In genomic region chr17:20072692-20072992, GRCh38 we compare ENCODE assay signal across 13 cellular contexts.
DNase-seq lines count a peak whose midpoint lies in the region; ATAC-seq and TF ChIP-seq lines count a peak whose summit lies in the region.
"Had no signal": no experiment of that assay in that cellular context is flagged by ENCODE, and none has a peak within 500 bp of the region (broad histone marks: within the 10 kb centered on the region; RNA-seq: fewer than 3 reads in every experiment).

No MANE protein-coding gene starts in this region.

- no peaks in the 10 kb centered on the region for H3K9me3 ChIP-seq in CD8-positive, alpha-beta T cell (ENCODE audit: low read length)
- H3K9me3 ChIP-seq in esophagus squamous epithelium = no peaks in the 10 kb centered on the region
- H3K9me3 ChIP-seq: A549, gastrocnemius medialis had no signal

- H3K27ac ChIP-seq in CD8-positive, alpha-beta T cell (ENCODE audit: low read depth, low read length) = no peak overlapping the region
- peak overlapping the region in 3 of 4 donors; percentile 37 to 59 (median 40) for H3K27ac ChIP-seq in esophagus squamous epithelium

- no peaks in the 10 kb centered on the region for H3K27me3 Mint-ChIP-seq in CD8-positive, alpha-beta T cell (ENCODE audit: low read depth)

- no peaks in the 10 kb centered on the region for H3K36me3 ChIP-seq in CD8-positive, alpha-beta T cell (ENCODE audit: insufficient read depth, low read length)
- H3K36me3 ChIP-seq in esophagus squamous epithelium = no peaks in the 10 kb centered on the region
- H3K36me3 ChIP-seq: gastrocnemius medialis had no signal

- ATAC-seq in CD8-positive, alpha-beta T cell = no peak

- TF ChIP-seq CTCF in CD8-positive, alpha-beta T cell (IDR thresholded peaks at IDR 0.05) = no peak
- no peak for TF ChIP-seq CTCF in esophagus squamous epithelium (IDR thresholded peaks at IDR 0.05)

- POLR2A ChIA-PET in CD8-positive, alpha-beta T cell (lab: Charles Lee) = no interaction called here

- H3K4me3 ChIP-seq in CD8-positive, alpha-beta T cell (ENCODE audit: low read depth, low read length) = no peak overlapping the region
- H3K4me3 ChIP-seq in esophagus squamous epithelium = no peak overlapping the region
- H3K4me3 ChIP-seq: A549 had no signal

- 71 to 75% methylated on average over 3 of the region's 3 CpGs for WGBS in esophagus squamous epithelium, 2 donors

- CTCF ChIA-PET in CD8-positive, alpha-beta T cell (lab: Charles Lee) = interaction anchor here (1.1 to 1.7 kb wide), 3 partner anchors 28 to 412 kb away, joined by 3 to 5 read pairs (median 3); no protein-coding TSS in a partner anchor

- peaks cover 23% of the 10 kb centered on the region for H3K4me1 ChIP-seq in CD8-positive, alpha-beta T cell (ENCODE audit: insufficient read depth, low read length)
- H3K4me1 ChIP-seq in esophagus squamous epithelium = peaks cover 0 to 47% (median 0%) of the 10 kb centered on the region in 3 donors
- H3K4me1 ChIP-seq: gastrocnemius medialis had no signal

- H3K27me3 ChIP-seq in CD8-positive, alpha-beta T cell (ENCODE audit: insufficient read depth, low read length) = no peaks in the 10 kb centered on the region
- no peaks in the 10 kb centered on the region for H3K27me3 ChIP-seq in esophagus squamous epithelium
- H3K27me3 ChIP-seq: gastrocnemius medialis had no signal

- peak; percentile 11 to 74 for DNase-seq in NCI-H2081 (lab: John Stamatoyannopoulos, UW)
- no peak for DNase-seq in NCI-H2081 treated with DMSO at 0.1 percent for 48 hours (lab: John Stamatoyannopoulos, UW)
- no peak for DNase-seq in CD8-positive, alpha-beta T cell
- DNase-seq in NCI-H69 (lab: John Stamatoyannopoulos, UW) = peak; percentile 84
- no peak for DNase-seq in esophagus squamous epithelium (lab: John Stamatoyannopoulos, UW)
- DNase-seq in inferior parietal cortex (ENCODE audit: extremely low spot score) = no peak
- DNase-seq in NCI-H187 (lab: John Stamatoyannopoulos, UW) = no peak
- DNase-seq in CD1c-positive myeloid dendritic cell (ENCODE audit: extremely low spot score) = no peak
- DNase-seq: activated gamma-delta T cell, gastrocnemius medialis, NCI-H524 had no signal

- peaks cover 24% of the 10 kb centered on the region for H3K4me1 Mint-ChIP-seq in CD8-positive, alpha-beta T cell (ENCODE audit: low read depth)

- no peak overlapping the region for H3K4me3 Mint-ChIP-seq in CD8-positive, alpha-beta T cell

- no peaks in the 10 kb centered on the region for H3K9me3 Mint-ChIP-seq in CD8-positive, alpha-beta T cell
- H3K9me3 Mint-ChIP-seq: T-helper 1 cell treated with Interleukin-12 subunit alpha and Interleukin-12 subunit beta and Interleukin-4 antibody, amounts not matched to agents 30 μg/mL and 1 μg/mL, for 36 hours had no signal

- peak overlapping the region; percentile 38 for H3K27ac Mint-ChIP-seq in CD8-positive, alpha-beta T cell
- H3K27ac Mint-ChIP-seq: T-helper 1 cell treated with Interleukin-12 subunit alpha and Interleukin-12 subunit beta and Interleukin-4 antibody, amounts not matched to agents 30 μg/mL and 1 μg/mL, for 36 hours had no signal

- H3K36me3 Mint-ChIP-seq in CD8-positive, alpha-beta T cell = no peaks in the 10 kb centered on the region

- intact Hi-C loops in CD8-positive, alpha-beta T cell (cut with DNase I, micrococcal nuclease) = no loop called here
- intact Hi-C loops in esophagus squamous epithelium (cut with DNase I) = no loop called here

- no peak for TF ChIP-seq POLR2A in esophagus squamous epithelium (IDR thresholded peaks at IDR 0.05)

Comparison
In these comparisons a context has a peak if more than half of its experiments do, and no peak if none do; other contexts are left out.
1. DNase-seq: peak in NCI-H2081 (2 of 2) and NCI-H69 (single experiment); none in NCI-H2081 treated with DMSO at 0.1 percent for 48 hours (single experiment), CD8-positive, alpha-beta T cell (0 of 7), esophagus squamous epithelium (single experiment), inferior parietal cortex (single experiment), NCI-H187 (0 of 2) and CD1c-positive myeloid dendritic cell (single experiment).